Comparison of ENCODE assay signal across 11 cellular contexts in the genomic region with DNA sequence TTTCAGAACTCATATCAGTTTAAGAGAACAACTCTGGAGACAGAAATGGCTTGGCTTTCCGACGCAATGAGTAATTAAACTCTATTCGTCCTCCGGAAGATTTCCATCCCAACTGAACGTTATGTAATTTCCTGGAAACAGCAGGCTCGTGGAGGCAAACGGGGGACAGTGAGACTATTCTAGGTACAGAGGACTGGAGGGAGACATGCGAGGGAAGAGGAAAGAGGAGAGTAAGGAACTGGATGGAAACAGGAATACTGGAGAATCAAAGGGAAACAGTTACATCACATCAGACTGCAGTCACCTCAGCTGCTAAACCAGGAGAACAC. TPM values are rescaled to one million over a fixed set of nuclear protein-coding genes. Genes with fewer than 3 reads are reported as not detected.
A peak's percentile ranks its signal among the peaks of the same experiment; 100 is the strongest.
DNase-seq lines count a peak whose midpoint lies in the region; ATAC-seq, FAIRE-seq and TF ChIP-seq lines count a peak whose summit lies in the region.
"Had no signal": no experiment of that assay in that cellular context is flagged by ENCODE, and none has a peak within 500 bp of the region (broad histone marks: within the 10 kb centered on the region; RNA-seq: fewer than 3 reads in every experiment).

No MANE protein-coding gene starts in this region.

- no peak overlapping the region for H3K27ac Mint-ChIP-seq in astrocyte (ENCODE audit: unreplicated experiment)

- H3K27ac ChIP-seq in ACC112 (ENCODE audit: low read depth, low read length) (peak overlapping the region; percentile 98), astrocyte (ENCODE audit: low read depth, low read length) (peak overlapping the region; percentile 99), right cardiac atrium (ENCODE audit: low read length) (peak overlapping the region; percentile 65), trophoblast cell (ENCODE audit: low read depth, low read length) (peak overlapping the region; percentile 61)

- H3K4me2 ChIP-seq in astrocyte (ENCODE audit: low read length) (no peak overlapping the region), trophoblast cell (ENCODE audit: low read length) (no peak overlapping the region)

- H3K9me3 Mint-ChIP-seq in astrocyte (ENCODE audit: unreplicated experiment), result no peaks in the 10 kb centered on the region

- peak overlapping the region; percentile 67 for H2BK5ac ChIP-seq in trophoblast cell (ENCODE audit: low read depth, low read length, poor library complexity)

- no peaks in the 10 kb centered on the region for H3K79me2 ChIP-seq in ACC112 (ENCODE audit: control insufficient read depth, insufficient read depth, low read length, unreplicated experiment)
- no peaks in the 10 kb centered on the region for H3K79me2 ChIP-seq in astrocyte (ENCODE audit: insufficient read depth, low read length)
- H3K79me2 ChIP-seq in trophoblast cell (ENCODE audit: control insufficient read depth, insufficient read depth, low read length, poor library complexity), result peaks cover 8% of the 10 kb centered on the region

- no peaks in the 10 kb centered on the region for H3K27me3 Mint-ChIP-seq in astrocyte (ENCODE audit: low read depth, unreplicated experiment)

- H3K79me1 ChIP-seq in trophoblast cell (ENCODE audit: low read length), result peaks cover 28% of the 10 kb centered on the region

- H3K18ac ChIP-seq in trophoblast cell (ENCODE audit: low read length), result peak overlapping the region; percentile 47

- no peaks in the 10 kb centered on the region for H3K27me3 ChIP-seq in ACC112 (ENCODE audit: insufficient read depth, low read length)
- no peaks in the 10 kb centered on the region for H3K27me3 ChIP-seq in astrocyte (ENCODE audit: insufficient read depth, low read length)
- no peaks in the 10 kb centered on the region for H3K27me3 ChIP-seq in right cardiac atrium (ENCODE audit: control insufficient read depth, insufficient read depth)
- H3K27me3 ChIP-seq in trophoblast cell (ENCODE audit: insufficient read depth, low read length), result no peaks in the 10 kb centered on the region

- H3K36me3 ChIP-seq in ACC112 (ENCODE audit: insufficient read depth, low read length) (peaks cover 21% of the 10 kb centered on the region), astrocyte (ENCODE audit: insufficient read depth, low read length) (peaks cover 24% of the 10 kb centered on the region), trophoblast cell (ENCODE audit: control insufficient read depth in 1 of 2, insufficient read depth in 2 of 2, low read length in 2 of 2) (peaks cover 2 to 3% of the 10 kb centered on the region in 2 experiments)

- H3K4me1 ChIP-seq in ACC112 (ENCODE audit: control insufficient read depth, insufficient read depth, low read length, unreplicated experiment) (peaks cover 55% of the 10 kb centered on the region), astrocyte (ENCODE audit: insufficient read depth, low read length) (peaks cover 42% of the 10 kb centered on the region), right cardiac atrium (ENCODE audit: control insufficient read depth, insufficient read depth, low read length) (peaks cover 39% of the 10 kb centered on the region), trophoblast cell (ENCODE audit: control insufficient read depth in 1 of 2, insufficient read depth in 2 of 2, low read length in 2 of 2) (peaks cover 35 to 41% of the 10 kb centered on the region in 2 experiments)

- no peak overlapping the region for H2AK5ac ChIP-seq in trophoblast cell (ENCODE audit: low read length)

- H3K4me1 Mint-ChIP-seq in astrocyte (ENCODE audit: low read depth, unreplicated experiment), result peaks cover 34% of the 10 kb centered on the region

- no peak for TF ChIP-seq CTCF in astrocyte (IDR thresholded peaks at IDR 0.05; ENCODE audit: insufficient read depth, low read depth, low read length)

- H3K9ac ChIP-seq in astrocyte (ENCODE audit: low read length) (no peak overlapping the region), trophoblast cell (ENCODE audit: low read length) (no peak overlapping the region)

- no peaks in the 10 kb centered on the region for H4K20me1 ChIP-seq in astrocyte (ENCODE audit: insufficient read depth, low read length)

- no peak overlapping the region for H3K4me3 Mint-ChIP-seq in astrocyte (ENCODE audit: unreplicated experiment)

- DNase-seq in astrocyte (ENCODE audit: low read depth) (no peak), right cardiac atrium (no peak), trophoblast cell (no peak), NCI-H446 (lab: John Stamatoyannopoulos, UW) (no peak)
- DNase-seq in effector CD4-positive, alpha-beta T cell, result no peak
- no peak for DNase-seq in stimulated activated naive CD8-positive, alpha-beta T cell treated with anti-CD3 and anti-CD28 coated beads, Interleukin-15, Interleukin-2, amounts not matched to agents 100 U/mL and 50 U/mL, for 24 hours
- DNase-seq: cortex of kidney, NCI-H526 treated with DMSO at 0.1 percent for 48 hours had no signal

- WGBS in right cardiac atrium, result 13% methylated on average over 8 of the region's 8 CpGs
- WGBS in trophoblast cell (ENCODE audit: extremely low coverage, insufficient coverage, insufficient read length), result no CpG with 5 or more reads among the region's 8 CpGs

- H3K36me3 Mint-ChIP-seq in astrocyte (ENCODE audit: low read depth, unreplicated experiment), result peaks cover 6% of the 10 kb centered on the region

- no peak overlapping the region for H4K12ac ChIP-seq in trophoblast cell (ENCODE audit: low read depth, low read length)

- no peaks in the 10 kb centered on the region for H3K9me3 ChIP-seq in astrocyte (ENCODE audit: insufficient read depth, low read depth, low read length)
- no peaks in the 10 kb centered on the region for H3K9me3 ChIP-seq in right cardiac atrium (ENCODE audit: control insufficient read depth, low read length)
- no peaks in the 10 kb centered on the region for H3K9me3 ChIP-seq in trophoblast cell (ENCODE audit: insufficient read depth, low read depth, low read length)

- H2BK12ac ChIP-seq in trophoblast cell (ENCODE audit: low read length), result peak overlapping the region; percentile 84

- no peak for FAIRE-seq in astrocyte (lab: Jason Lieb, UNC)
- FAIRE-seq: islet of Langerhans had no signal

- peak overlapping the region; percentile 28 for H3K4ac ChIP-seq in trophoblast cell (ENCODE audit: low read depth, low read length)

- peak; percentile 5 to 16 for ATAC-seq in right cardiac atrium
- no peak for ATAC-seq in stimulated activated naive CD8-positive, alpha-beta T cell treated with anti-CD3 and anti-CD28 coated beads, Interleukin-15, Interleukin-2, amounts not matched to agents 100 U/mL and 50 U/mL, for 24 hours
- no peak for ATAC-seq in GM21717 (IDR thresholded peaks at IDR 0.05; ENCODE audit: unreplicated experiment)

- H4K8ac ChIP-seq in trophoblast cell (ENCODE audit: low read depth, low read length), result no peak overlapping the region

- H3K14ac ChIP-seq in trophoblast cell (ENCODE audit: low read length), result peak overlapping the region; percentile 33

- H2AFZ ChIP-seq in ACC112 (ENCODE audit: low read length, unreplicated experiment), result no peak overlapping the region
- H2AFZ ChIP-seq in astrocyte (ENCODE audit: low read depth, low read length), result no peak overlapping the region
- H2AFZ ChIP-seq in trophoblast cell (ENCODE audit: insufficient read depth, low read length, poor library complexity), result no peak overlapping the region

- H3K4me3 ChIP-seq in ACC112 (ENCODE audit: low read depth, low read length) (no peak overlapping the region), astrocyte (ENCODE audit: insufficient read depth, low read depth, low read length) (no peak overlapping the region), right cardiac atrium (ENCODE audit: low read length) (no peak overlapping the region), trophoblast cell (ENCODE audit: low read depth, low read length) (no peak overlapping the region)

- intact Hi-C loops in right cardiac atrium (cut with DNase I), result no loop called here

- H2BK120ac ChIP-seq in trophoblast cell (ENCODE audit: insufficient read depth, low read length, poor library complexity), result peak overlapping the region; percentile 50

- no peak overlapping the region for H3K23ac ChIP-seq in trophoblast cell (ENCODE audit: low read length)

- peak overlapping the region; percentile 76 for H4K91ac ChIP-seq in trophoblast cell (ENCODE audit: low read depth, low read length)

RNA-seq across cellular contexts. Expression of a gene that starts 28.3 kb away (rescaled TPM):
- total RNA-seq in astrocyte (43.0 and 44.5 TPM in 2 replicates), right cardiac atrium (10 to 100 TPM in 2 of 4 donors, 1 to 10 TPM in 2; 9.6 to 19.7 (median 10.3) TPM)
- 5.7 TPM for polyA plus RNA-seq in right cardiac atrium
- 17.9 and 18.6 TPM in 2 replicates for polyA plus RNA-seq in trophoblast cell (2013)

Comparison
In these comparisons a context has a peak if more than half of its experiments do, and no peak if none do; other contexts are left out.
1. ATAC-seq: peak in right cardiac atrium (2 of 2); none in stimulated activated naive CD8-positive, alpha-beta T cell treated with anti-CD3 and anti-CD28 coated beads, Interleukin-15, Interleukin-2, amounts not matched to agents 100 U/mL and 50 U/mL, for 24 hours (single experiment) and GM21717 (single experiment).
2. Peak in every context shown above with its lines, with median percentiles within 50 percentile points of each other: H3K27ac ChIP-seq.